In genomic region chr16:77789085-77789611, GRCh38 we compare ENCODE assay signal across 12 cellular contexts. TPM values are rescaled to one million over a fixed set of nuclear protein-coding genes. Genes with fewer than 3 reads are reported as not detected.
DNase-seq lines count a peak whose midpoint lies in the region; ATAC-seq, FAIRE-seq and TF ChIP-seq lines count a peak whose summit lies in the region.
"Had no signal": no experiment of that assay in that cellular context is flagged by ENCODE, and none has a peak within 500 bp of the region (broad histone marks: within the 10 kb centered on the region; RNA-seq: fewer than 3 reads in every experiment).

No MANE protein-coding gene starts in this region.

- H3K4me3 ChIP-seq in GM12878: no peak overlapping the region
- H3K4me3 ChIP-seq in kidney epithelial cell (ENCODE audit: low read depth, low read length): peak overlapping the region; percentile 63

- SMC1A ChIA-PET in GM12878 (lab: Charles Lee; ENCODE audit: uncharacterized antibody, unreplicated experiment): no interaction called here

- H3K27me3 Mint-ChIP-seq in activated T-cell treated with anti-CD3 and anti-CD28 coated beads, Interleukin-2, amount 50 U/mL, for 4 hours (ENCODE audit: low read depth): peaks cover 66% of the 10 kb centered on the region
- peaks cover 76% of the 10 kb centered on the region for H3K27me3 Mint-ChIP-seq in type B pancreatic cell
- H3K27me3 Mint-ChIP-seq in CD4-positive, alpha-beta T cell: peaks cover 81% of the 10 kb centered on the region

- POLR2A ChIA-PET in GM12878 (lab: Charles Lee): no interaction called here
- POLR2A ChIA-PET in CD4-positive, alpha-beta T cell (lab: Charles Lee): no interaction called here

- CTCF ChIA-PET in GM12878 (lab: Yijun Ruan, JAX): no interaction called here
- CTCF ChIA-PET in CD4-positive, alpha-beta T cell (lab: Charles Lee): no interaction called here

- H3K9me3 Mint-ChIP-seq in activated T-cell treated with anti-CD3 and anti-CD28 coated beads, Interleukin-2, amount 50 U/mL, for 4 hours: no peaks in the 10 kb centered on the region
- no peaks in the 10 kb centered on the region for H3K9me3 Mint-ChIP-seq in type B pancreatic cell
- no peaks in the 10 kb centered on the region for H3K9me3 Mint-ChIP-seq in CD4-positive, alpha-beta T cell

- RAD21 ChIA-PET in GM12878 (lab: Charles Lee; ENCODE audit: unreplicated experiment): no interaction called here

- no peak for TF ChIP-seq EP300 in GM12878 (IDR thresholded peaks at IDR 0.05; ENCODE audit: borderline replicate concordance in 1 of 2, control insufficient read depth in 1 of 2, low read depth in 2 of 2, low read length in 2 of 2)

- ATAC-seq in activated T-cell treated with anti-CD3 and anti-CD28 coated beads, Interleukin-2, amount 50 U/mL, for 4 hours: peak in 1 of 2 donors; percentile 16
- ATAC-seq in GM12878: no peak
- no peak for ATAC-seq in CD4-positive, alpha-beta T cell (ENCODE audit: poor library complexity)

- no TSS peak for BruUV-seq in GM12878 (replicated peaks; lab: Mats Ljungman, UMichigan)

- H3K27me3 ChIP-seq in GM12878 (replicated peaks in 1 of 2; ENCODE audit: control insufficient read depth in 2 of 2, insufficient read depth in 2 of 2, low read length in 1 of 2) (peaks cover 7 to 20% of the 10 kb centered on the region in 2 experiments), kidney epithelial cell (ENCODE audit: control insufficient read depth, insufficient read depth, low read length) (peaks cover 18% of the 10 kb centered on the region)
- H3K27me3 ChIP-seq in CD4-positive, alpha-beta T cell (ENCODE audit: control insufficient read depth, insufficient read depth, low read length): peaks cover 64% of the 10 kb centered on the region

- H3K36me3 Mint-ChIP-seq in activated T-cell treated with anti-CD3 and anti-CD28 coated beads, Interleukin-2, amount 50 U/mL, for 4 hours (ENCODE audit: insufficient read depth): no peaks in the 10 kb centered on the region
- no peaks in the 10 kb centered on the region for H3K36me3 Mint-ChIP-seq in type B pancreatic cell
- no peaks in the 10 kb centered on the region for H3K36me3 Mint-ChIP-seq in CD4-positive, alpha-beta T cell (ENCODE audit: low read depth)

- H3K36me3 ChIP-seq in GM12878 (ENCODE audit: control insufficient read depth in 2 of 2, insufficient read depth in 2 of 2, low read length in 1 of 2): no peaks in the 10 kb centered on the region
- no peaks in the 10 kb centered on the region for H3K36me3 ChIP-seq in kidney epithelial cell (ENCODE audit: control insufficient read depth, insufficient read depth, low read length)
- H3K36me3 ChIP-seq: MG63 had no signal

- TF ChIP-seq POLR2A in GM12878 (IDR thresholded peaks at IDR 0.05; ENCODE audit: low read depth, low read length): no peak

- H4K20me1 ChIP-seq in GM12878 (ENCODE audit: control insufficient read depth, insufficient read depth): no peaks in the 10 kb centered on the region

- peak overlapping the region; percentile 28 for H3K4me3 Mint-ChIP-seq in activated T-cell treated with anti-CD3 and anti-CD28 coated beads, Interleukin-2, amount 50 U/mL, for 4 hours
- H3K4me3 Mint-ChIP-seq in type B pancreatic cell: peak overlapping the region; percentile 81
- no peak overlapping the region for H3K4me3 Mint-ChIP-seq in CD4-positive, alpha-beta T cell

- 15% methylated on average over 24 of the region's 25 CpGs for WGBS in GM12878 (ENCODE audit: insufficient coverage, insufficient replicate concordance, low lambda C conversion rate, missing lambda C conversion rate)

- peaks cover 5% of the 10 kb centered on the region for H3K4me1 Mint-ChIP-seq in activated T-cell treated with anti-CD3 and anti-CD28 coated beads, Interleukin-2, amount 50 U/mL, for 4 hours (ENCODE audit: low read depth)
- H3K4me1 Mint-ChIP-seq in type B pancreatic cell (ENCODE audit: unreplicated experiment): peaks cover 14% of the 10 kb centered on the region
- no peaks in the 10 kb centered on the region for H3K4me1 Mint-ChIP-seq in CD4-positive, alpha-beta T cell (ENCODE audit: low read depth)

- H2AFZ ChIP-seq in GM12878 (ENCODE audit: control insufficient read depth, low read depth, low read length): no peak overlapping the region

- H3K9ac ChIP-seq in GM12878 (ENCODE audit: control insufficient read depth, insufficient read depth, low read length): no peak overlapping the region

- no peak for TF ChIP-seq RAD21 in GM12878 (IDR thresholded peaks at IDR 0.05; ENCODE audit: insufficient read depth, low read depth, low read length)

- H3K79me2 ChIP-seq in GM12878 (ENCODE audit: control insufficient read depth, insufficient read depth, low read length): no peaks in the 10 kb centered on the region

- TF ChIP-seq CTCF in GM12878 (IDR thresholded peaks at IDR 0.05 in 2 of 3, conservative IDR thresholded peaks at IDR 0.05 in 1 of 3; ENCODE audit: control insufficient read depth in 2 of 3, extremely low read depth in 1 of 3, insufficient read depth in 1 of 3, low read depth in 3 of 3, low read length in 3 of 3): no peak
- no peak for TF ChIP-seq CTCF in kidney epithelial cell (IDR thresholded peaks at IDR 0.05; ENCODE audit: insufficient read depth, low read length, poor library complexity, severe bottlenecking)
- no peak for TF ChIP-seq CTCF in type B pancreatic cell (conservative IDR thresholded peaks at IDR 0.05)
- no peak for TF ChIP-seq CTCF in CD4-positive, alpha-beta T cell (IDR thresholded peaks at IDR 0.05)

- no peaks in the 10 kb centered on the region for H3K9me3 ChIP-seq in GM12878 (replicated peaks; ENCODE audit: control insufficient read depth, insufficient read depth, low read length)
- no peaks in the 10 kb centered on the region for H3K9me3 ChIP-seq in CD4-positive, alpha-beta T cell (ENCODE audit: control insufficient read depth, low read length)
- H3K9me3 ChIP-seq: MG63 had no signal

- DNase-seq in activated T-cell treated with anti-CD3 and anti-CD28 coated beads, Interleukin-2, amount 50 U/mL, for 4 hours: no peak
- DNase-seq in activated T-cell treated with anti-CD3 and anti-CD28 coated beads for 4 hours (no peak), GM12878 (ENCODE audit: low read depth, low spot score) (no peak), kidney epithelial cell (ENCODE audit: low read depth) (no peak), type B pancreatic cell (ENCODE audit: extremely low spot score, unreplicated experiment) (no peak), GM19239 (ENCODE audit: insufficient read length, low spot score) (no peak)
- no peak for DNase-seq in CD4-positive, alpha-beta T cell
- DNase-seq in activated CD8-positive, alpha-beta memory T cell treated with anti-CD3 and anti-CD28 coated beads, Interleukin-2, amount 50 U/mL, for 4 hours: no peak
- DNase-seq: activated CD4-positive, alpha-beta T cell treated with anti-CD3 and anti-CD28 coated beads, Interleukin-2, amount 50 U/mL, for 1 hour; DND-41; MG63; stimulated activated CD4-positive, alpha-beta T cell treated with anti-CD3 and anti-CD28 coated beads, Interleukin-12 subunit alpha, Interleukin-12 subunit beta, amount 100 ng/mL, for 4 hours had no signal

- in situ Hi-C loops in GM12878 (cut with MboI): no loop called here

- no peaks in the 10 kb centered on the region for H3K4me1 ChIP-seq in GM12878 (ENCODE audit: control insufficient read depth, insufficient read depth, low read length)

- H3K27ac ChIP-seq in GM12878 (ENCODE audit: control insufficient read depth, insufficient read depth): no peak overlapping the region
- no peak overlapping the region for H3K27ac ChIP-seq in CD4-positive, alpha-beta T cell (ENCODE audit: low read depth, low read length)

- H3K27ac Mint-ChIP-seq in type B pancreatic cell: no peak overlapping the region
- H3K27ac Mint-ChIP-seq in CD4-positive, alpha-beta T cell: no peak overlapping the region

- FAIRE-seq in GM12878 (lab: Jason Lieb, UNC) (no peak), GM19239 (lab: Jason Lieb, UNC) (no peak)

- no peak overlapping the region for H3K4me2 ChIP-seq in GM12878 (ENCODE audit: control insufficient read depth, insufficient read depth)

- intact Hi-C loops in GM12878 (cut with micrococcal nuclease; ENCODE audit: unreplicated experiment): no loop called here
- intact Hi-C loops in CD4-positive, alpha-beta T cell (cut with DNase I, micrococcal nuclease): no loop called here

TF ChIP-seq in GM12878, 131 proteins besides CTCF, POLR2A, EP300 and RAD21:
- TF ChIP-seq RBBP5 (conservative IDR thresholded peaks at IDR 0.05) (no peak), SUZ12 (IDR thresholded peaks at IDR 0.05; ENCODE audit: unreplicated experiment) (peak; percentile 62)
TF ChIP-seq in GM12878: peak in this region for 1.

RNA-seq across cellular contexts. Expression of gene VAT1L, which starts 0.8 kb away (rescaled TPM):
- under 1 TPM; 0.08 to 0.22 (median 0.11) TPM for total RNA-seq in activated T-cell treated with anti-CD3 and anti-CD28 coated beads, Interleukin-2, amount 50 U/mL, for 4 hours
- not detected in 2 replicates for total RNA-seq in GM12878 (2013; cell fraction: nucleolus; rRNA removed)
- total RNA-seq in GM12878 (2014; rRNA removed) (0.06 TPM in 1 of 2 replicates, not detected in the other), GM12878 (2014; rRNA removed; fragmentation: Illumina TruSeq; extraction: Trizol) (0.09 TPM in 1 of 2 replicates, not detected in the other), GM12878 (2021) (0.11 and 0.18 TPM in 2 replicates), kidney epithelial cell (0.29 and 0.41 TPM in 2 replicates), type B pancreatic cell (ENCODE audit: low replicate concordance) (0.76 and 12.4 TPM in 2 replicates)
- polyA plus RNA-seq in GM12878 (2011; ENCODE audit: low read depth): 0.08 TPM
- polyA plus RNA-seq in GM12878 (2011; rRNA removed) (not detected in 2 replicates), GM12878 (2014; fragmentation: Illumina TruSeq; extraction: Trizol) (0.10 TPM in 2 replicates), GM12878 (2014; fragmentation: Nextera tagmentation; extraction: Ambion mirVana) (not detected), GM12878 (2014; rRNA removed) (0.08 and 0.11 TPM in 2 replicates), GM12878 (2016; fragmentation: Nextera tagmentation; extraction: Ambion mirVana) (under 1 TPM in 1 of 2 experiments, not detected in 1; 0.13 TPM)
- not detected in 2 replicates for polyA plus RNA-seq in GM12878 (2011; cell fraction: cytosol; rRNA removed)
- polyA plus RNA-seq in GM12878 (2011; cell fraction: nucleus; rRNA removed): not detected in 2 replicates
- 0.08 and 0.24 TPM in 2 replicates for polyA plus RNA-seq in GM12878 (2012)
- not detected in 2 replicates for polyA minus RNA-seq in GM12878 (2011; rRNA and poly(A)+ RNA removed)
- not detected in 2 replicates for polyA minus RNA-seq in GM12878 (2011; cell fraction: cytosol; rRNA and poly(A)+ RNA removed)
- polyA minus RNA-seq in GM12878 (2011; cell fraction: nucleus; rRNA and poly(A)+ RNA removed): not detected in 2 replicates
- not detected for total RNA-seq in CD4-positive, alpha-beta T cell
